39 cellular contexts compared by ENCODE assay signal in genomic region chr20:9710685-9711084, GRCh38.
"Had no signal": no experiment of that assay in that cellular context is flagged by ENCODE, and none has a peak within 500 bp of the region (broad histone marks: within the 10 kb centered on the region; RNA-seq: fewer than 3 reads in every experiment).

No MANE protein-coding gene starts in this region.

- H3K4me3 ChIP-seq: adrenal gland, ascending aorta, body of pancreas, breast epithelium, cardiac muscle cell had no signal

- H3K4me3 Mint-ChIP-seq: activated naive CD4-positive, alpha-beta T cell treated with anti-CD3 and anti-CD28 coated beads for 36 hours; activated naive CD4-positive, alpha-beta T cell treated with anti-CD3 and anti-CD28 coated beads, Interleukin-2, amount 10 ng/mL, durations not matched to agents 7 days and 5 days; activated naive CD4-positive, alpha-beta T cell treated with anti-CD3 and anti-CD28 coated beads, Interleukin-2, amount 50 U/mL, for 24 hours; activated naive CD8-positive, alpha-beta T cell; activated naive CD8-positive, alpha-beta T cell treated with anti-CD3 and anti-CD28 coated beads for 36 hours; activated naive CD8-positive, alpha-beta T cell treated with anti-CD3 and anti-CD28 coated beads, Interleukin-2, amount 10 ng/mL, durations not matched to agents 7 days and 5 days; activated naive CD8-positive, alpha-beta T cell treated with anti-CD3 and anti-CD28 coated beads, Interleukin-2, amount 50 U/mL, for 24 hours; activated T-cell treated with anti-CD3 and anti-CD28 coated beads, Interleukin-2, amount 50 U/mL, for 24 hours; activated T-cell treated with anti-CD3 and anti-CD28 coated beads, Interleukin-2, amount 50 U/mL, for 4 hours; activated T-cell treated with anti-CD3 and anti-CD28 coated beads, Interleukin-2, amount 50 U/mL, for 72 hours; activated T-helper 1 cell treated with anti-CD3 and anti-CD28 coated beads, Interleukin-12 subunit alpha, Interleukin-12 subunit beta, Interleukin-2, Interleukin-4 antibody, amounts not matched to agents 30 ng/mL and 10 ng/mL and 1 ng/mL, durations not matched to agents 14 hours and 24 hours and 36 hours; activated T-helper 17 cell treated with anti-CD3 and anti-CD28 coated beads, Interleukin-2, amount 50 U/mL, for 72 hours; brain; central memory CD8-positive, alpha-beta T cell had no signal

- H3K36me3 ChIP-seq: adrenal gland, ascending aorta, brain microvascular endothelial cell, breast epithelium, cardiac muscle cell had no signal

- DNase-seq: activated effector memory CD4-positive, alpha-beta T cell treated with anti-CD3 and anti-CD28 coated beads, Interleukin-2, amount 50 U/mL, for 16 hours; activated effector memory CD4-positive, alpha-beta T cell treated with Interleukin-2 at 50 U/mL for 16 hours; activated gamma-delta T cell treated with Interleukin-2 at 50 U/mL for 16 hours; activated naive CD4-positive, alpha-beta T cell; activated naive CD4-positive, alpha-beta T cell treated with anti-CD3 and anti-CD28 coated beads for 36 hours; activated naive CD4-positive, alpha-beta T cell treated with anti-CD3 and anti-CD28 coated beads, Interleukin-2, amount 10 ng/mL, durations not matched to agents 7 days and 5 days; activated naive CD4-positive, alpha-beta T cell treated with anti-CD3 and anti-CD28 coated beads, Interleukin-2, amount 50 U/mL, for 16 hours; activated naive CD4-positive, alpha-beta T cell treated with Interleukin-2 at 50 U/mL for 16 hours; activated naive CD8-positive, alpha-beta T cell treated with anti-CD3 and anti-CD28 coated beads for 36 hours; activated naive CD8-positive, alpha-beta T cell treated with anti-CD3 and anti-CD28 coated beads, Interleukin-2, amount 10 ng/mL, durations not matched to agents 7 days and 5 days; activated naive CD8-positive, alpha-beta T cell treated with anti-CD3 and anti-CD28 coated beads, Interleukin-2, amount 50 U/mL, for 24 hours; activated T-cell treated with anti-CD3 and anti-CD28 coated beads, Interleukin-2, amount 50 U/mL, for 1 hour; activated T-cell treated with anti-CD3 and anti-CD28 coated beads, Interleukin-2, amount 50 U/mL, for 24 hours; activated T-cell treated with anti-CD3 and anti-CD28 coated beads, Interleukin-2, amount 50 U/mL, for 4 hours; activated T-cell treated with anti-CD3 and anti-CD28 coated beads, Interleukin-2, amount 50 U/mL, for 48 hours; activated T-cell treated with anti-CD3 and anti-CD28 coated beads, Interleukin-2, amount 50 U/mL, for 72 hours; adrenal gland; amniotic stem cell; amygdala; anterior cingulate cortex; aorta; body of pancreas; brain microvascular endothelial cell; caudate nucleus; central memory CD4-positive, alpha-beta T cell; cerebellar nuclear complex had no signal

- FAIRE-seq: astrocyte, bronchial epithelial cell had no signal

- ATAC-seq: activated naive CD4-positive, alpha-beta T cell treated with anti-CD3 and anti-CD28 coated beads, Interleukin-2, amount 50 U/mL, for 72 hours; activated naive CD8-positive, alpha-beta T cell treated with anti-CD3 and anti-CD28 coated beads, Interleukin-2, amount 50 U/mL, for 24 hours; activated T-cell treated with anti-CD3 and anti-CD28 coated beads, Interleukin-2, amount 50 U/mL, for 4 hours; activated T-cell treated with anti-CD3 and anti-CD28 coated beads, Interleukin-2, amount 50 U/mL, for 72 hours; activated T-helper 17 cell treated with anti-CD3 and anti-CD28 coated beads, Interleukin-2, amount 50 U/mL, for 72 hours; body of pancreas had no signal

- H3K9me3 Mint-ChIP-seq: activated naive CD4-positive, alpha-beta T cell treated with anti-CD3 and anti-CD28 coated beads, Interleukin-2, amount 10 ng/mL, durations not matched to agents 7 days and 5 days; activated naive CD4-positive, alpha-beta T cell treated with anti-CD3 and anti-CD28 coated beads, Interleukin-2, amount 50 U/mL, for 24 hours; activated T-helper 1 cell treated with anti-CD3 and anti-CD28 coated beads, Interleukin-12 subunit alpha, Interleukin-12 subunit beta, Interleukin-2, Interleukin-4 antibody, amounts not matched to agents 30 ng/mL and 10 ng/mL and 1 ng/mL, durations not matched to agents 14 hours and 24 hours and 36 hours had no signal

- H3K27me3 Mint-ChIP-seq: activated naive CD4-positive, alpha-beta T cell treated with anti-CD3 and anti-CD28 coated beads, Interleukin-2, amount 10 ng/mL, durations not matched to agents 7 days and 5 days; activated naive CD4-positive, alpha-beta T cell treated with anti-CD3 and anti-CD28 coated beads, Interleukin-2, amount 50 U/mL, for 24 hours; activated naive CD8-positive, alpha-beta T cell; activated naive CD8-positive, alpha-beta T cell treated with anti-CD3 and anti-CD28 coated beads for 36 hours; activated naive CD8-positive, alpha-beta T cell treated with anti-CD3 and anti-CD28 coated beads, Interleukin-2, amount 10 ng/mL, durations not matched to agents 7 days and 5 days; activated naive CD8-positive, alpha-beta T cell treated with anti-CD3 and anti-CD28 coated beads, Interleukin-2, amount 50 U/mL, for 24 hours; activated T-cell treated with anti-CD3 and anti-CD28 coated beads, Interleukin-2, amount 50 U/mL, for 24 hours; activated T-helper 17 cell treated with anti-CD3 and anti-CD28 coated beads, Interleukin-2, amount 50 U/mL, for 72 hours; brain; central memory CD8-positive, alpha-beta T cell had no signal

- H3K27ac ChIP-seq: adrenal gland, ascending aorta, body of pancreas, brain microvascular endothelial cell, breast epithelium, cardiac muscle cell had no signal

- H3K27ac Mint-ChIP-seq: activated naive CD4-positive, alpha-beta T cell treated with anti-CD3 and anti-CD28 coated beads for 36 hours; activated naive CD4-positive, alpha-beta T cell treated with anti-CD3 and anti-CD28 coated beads, Interleukin-2, amount 10 ng/mL, durations not matched to agents 7 days and 5 days; activated naive CD4-positive, alpha-beta T cell treated with anti-CD3 and anti-CD28 coated beads, Interleukin-2, amount 50 U/mL, for 24 hours; activated naive CD4-positive, alpha-beta T cell treated with anti-CD3 and anti-CD28 coated beads, Interleukin-2, amount 50 U/mL, for 72 hours; activated naive CD8-positive, alpha-beta T cell; activated naive CD8-positive, alpha-beta T cell treated with anti-CD3 and anti-CD28 coated beads for 36 hours; activated naive CD8-positive, alpha-beta T cell treated with anti-CD3 and anti-CD28 coated beads, Interleukin-2, amount 10 ng/mL, durations not matched to agents 7 days and 5 days; activated naive CD8-positive, alpha-beta T cell treated with anti-CD3 and anti-CD28 coated beads, Interleukin-2, amount 50 U/mL, for 24 hours; activated T-cell treated with anti-CD3 and anti-CD28 coated beads, Interleukin-2, amount 50 U/mL, for 24 hours; activated T-cell treated with anti-CD3 and anti-CD28 coated beads, Interleukin-2, amount 50 U/mL, for 72 hours; activated T-helper 1 cell treated with anti-CD3 and anti-CD28 coated beads, Interleukin-12 subunit alpha, Interleukin-12 subunit beta, Interleukin-2, Interleukin-4 antibody, amounts not matched to agents 30 ng/mL and 10 ng/mL and 1 ng/mL, durations not matched to agents 14 hours and 24 hours and 36 hours; activated T-helper 17 cell treated with anti-CD3 and anti-CD28 coated beads, Interleukin-2, amount 50 U/mL, for 72 hours; activated T-helper 2 cell treated with anti-CD3 and anti-CD28 coated beads, Interferon-gamma antibody, Interleukin-2, Interleukin-4, amounts not matched to agents 10 μg/mL and 5 μg/mL and 100 μg/mL, durations not matched to agents 14 hours and 24 hours and 36 hours; brain had no signal

- H3K9me3 ChIP-seq: adrenal gland, ascending aorta, body of pancreas, breast epithelium had no signal

- H3K36me3 Mint-ChIP-seq: activated naive CD4-positive, alpha-beta T cell treated with anti-CD3 and anti-CD28 coated beads, Interleukin-2, amount 10 ng/mL, durations not matched to agents 7 days and 5 days; activated naive CD4-positive, alpha-beta T cell treated with anti-CD3 and anti-CD28 coated beads, Interleukin-2, amount 50 U/mL, for 24 hours; activated naive CD4-positive, alpha-beta T cell treated with anti-CD3 and anti-CD28 coated beads, Interleukin-2, amount 50 U/mL, for 72 hours; activated naive CD8-positive, alpha-beta T cell; activated naive CD8-positive, alpha-beta T cell treated with anti-CD3 and anti-CD28 coated beads for 36 hours; activated naive CD8-positive, alpha-beta T cell treated with anti-CD3 and anti-CD28 coated beads, Interleukin-2, amount 10 ng/mL, durations not matched to agents 7 days and 5 days had no signal

- H3K4me1 Mint-ChIP-seq: activated naive CD4-positive, alpha-beta T cell treated with anti-CD3 and anti-CD28 coated beads, Interleukin-2, amount 10 ng/mL, durations not matched to agents 7 days and 5 days; activated naive CD4-positive, alpha-beta T cell treated with anti-CD3 and anti-CD28 coated beads, Interleukin-2, amount 50 U/mL, for 24 hours; activated naive CD8-positive, alpha-beta T cell treated with anti-CD3 and anti-CD28 coated beads for 36 hours; activated naive CD8-positive, alpha-beta T cell treated with anti-CD3 and anti-CD28 coated beads, Interleukin-2, amount 10 ng/mL, durations not matched to agents 7 days and 5 days; activated naive CD8-positive, alpha-beta T cell treated with anti-CD3 and anti-CD28 coated beads, Interleukin-2, amount 50 U/mL, for 24 hours; activated T-helper 17 cell treated with anti-CD3 and anti-CD28 coated beads, Interleukin-2, amount 50 U/mL, for 72 hours; brain; central memory CD8-positive, alpha-beta T cell had no signal

- H3K4me1 ChIP-seq: adrenal gland, ascending aorta, body of pancreas, breast epithelium had no signal

- H3K27me3 ChIP-seq: adrenal gland, ascending aorta, body of pancreas, brain microvascular endothelial cell, breast epithelium, cardiac muscle cell had no signal
